8 cellular contexts compared by ENCODE assay signal in the genomic region with DNA sequence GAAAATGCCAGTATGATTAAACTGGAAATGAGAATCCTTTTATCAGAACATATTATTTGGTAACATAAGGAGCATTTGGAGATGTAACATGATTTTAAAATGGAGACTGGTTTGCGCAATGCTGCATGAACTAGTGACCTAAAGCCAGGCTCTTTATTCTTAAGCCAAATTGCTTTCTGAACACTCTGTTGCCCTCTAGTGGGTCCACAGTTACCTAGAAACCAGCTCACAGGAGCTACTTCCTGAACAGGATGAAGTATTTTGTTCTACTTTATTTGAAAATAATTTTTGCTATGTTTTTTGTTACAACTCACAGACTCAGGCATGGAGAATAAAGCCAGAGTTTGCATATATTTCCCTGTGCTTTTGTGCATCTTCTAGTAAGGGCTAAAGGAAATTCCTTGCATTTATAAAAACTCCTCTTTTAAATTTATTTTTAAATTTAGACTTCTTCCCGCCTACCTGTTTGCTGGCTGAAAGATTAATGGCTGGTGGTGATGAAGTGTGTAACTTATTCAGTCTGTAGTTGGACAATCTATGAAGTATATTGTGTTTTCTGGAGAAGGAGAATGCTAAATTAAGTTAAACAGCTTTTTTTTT.
DNase-seq lines count a peak whose midpoint lies in the region; ATAC-seq and TF ChIP-seq lines count a peak whose summit lies in the region.

No MANE protein-coding gene starts in this region.

- no peak overlapping the region for H3K27ac Mint-ChIP-seq in activated CD8-positive, alpha-beta T cell treated with anti-CD3 and anti-CD28 coated beads, Interleukin-2, amount 10 ng/mL, durations not matched to agents 7 days and 5 days

- peak; percentile 1 for DNase-seq in activated T-cell treated with anti-CD3 and anti-CD28 coated beads for 4 hours
- DNase-seq in activated T-cell treated with anti-CD3 and anti-CD28 coated beads, Interleukin-2, amount 50 U/mL, for 1 hour, result no peak
- DNase-seq in NCI-H345 treated with DMSO at 0.1 percent for 48 hours (lab: John Stamatoyannopoulos, UW; ENCODE audit: unreplicated experiment), result peak; percentile 49
- peak; percentile 52 for DNase-seq in activated CD8-positive, alpha-beta T cell treated with anti-CD3 and anti-CD28 coated beads, Interleukin-2, amount 10 ng/mL, durations not matched to agents 7 days and 5 days
- peak; percentile 80 to 93 for DNase-seq in cardiac muscle cell (ENCODE audit: low read depth in 1 of 2, low spot score in 1 of 2)
- peak; percentile 93 for DNase-seq in renal cortical epithelial cell (ENCODE audit: low read depth)
- no peak for DNase-seq in germinal center (ENCODE audit: low spot score)

- H3K9me3 ChIP-seq in cardiac muscle cell (ENCODE audit: low read depth), result no peaks in the 10 kb centered on the region

- H3K27me3 Mint-ChIP-seq in activated CD8-positive, alpha-beta T cell treated with anti-CD3 and anti-CD28 coated beads, Interleukin-2, amount 10 ng/mL, durations not matched to agents 7 days and 5 days (ENCODE audit: low read depth), result peaks cover 2% of the 10 kb centered on the region

- H3K4me1 Mint-ChIP-seq in activated CD8-positive, alpha-beta T cell treated with anti-CD3 and anti-CD28 coated beads, Interleukin-2, amount 10 ng/mL, durations not matched to agents 7 days and 5 days (ENCODE audit: low read depth), result peaks cover 10% of the 10 kb centered on the region

- CTCF ChIA-PET in activated CD8-positive, alpha-beta T cell treated with anti-CD3 and anti-CD28 coated beads, Interleukin-2, amount 10 ng/mL, durations not matched to agents 7 days and 5 days (lab: Charles Lee), result interaction anchor here (0.7 to 1.6 kb wide), 11 partner anchors 8 to 984 kb away, joined by 3 to 7 read pairs (median 3); no protein-coding TSS in a partner anchor

- no peaks in the 10 kb centered on the region for H3K36me3 Mint-ChIP-seq in activated CD8-positive, alpha-beta T cell treated with anti-CD3 and anti-CD28 coated beads, Interleukin-2, amount 10 ng/mL, durations not matched to agents 7 days and 5 days (ENCODE audit: low read depth)

- H3K27ac ChIP-seq in cardiac muscle cell, result no peak overlapping the region

- H3K4me3 ChIP-seq in cardiac muscle cell, result no peak overlapping the region

- POLR2A ChIA-PET in activated CD8-positive, alpha-beta T cell treated with anti-CD3 and anti-CD28 coated beads, Interleukin-2, amount 10 ng/mL, durations not matched to agents 7 days and 5 days (lab: Charles Lee), result no interaction called here

- H3K36me3 ChIP-seq in cardiac muscle cell, result no peaks in the 10 kb centered on the region

- H3K9me3 Mint-ChIP-seq in activated CD8-positive, alpha-beta T cell treated with anti-CD3 and anti-CD28 coated beads, Interleukin-2, amount 10 ng/mL, durations not matched to agents 7 days and 5 days (ENCODE audit: insufficient read depth), result no peaks in the 10 kb centered on the region

- peak; percentile 63 for ATAC-seq in HG03025 (IDR thresholded peaks at IDR 0.05; ENCODE audit: low FRiP score, unreplicated experiment)
- no peak for ATAC-seq in activated CD8-positive, alpha-beta T cell treated with anti-CD3 and anti-CD28 coated beads, Interleukin-2, amount 10 ng/mL, durations not matched to agents 7 days and 5 days

- peak; percentile 90 for TF ChIP-seq CTCF in cardiac muscle cell (IDR thresholded peaks at IDR 0.05; ENCODE audit: low read depth, low read length)

- no peak overlapping the region for H3K4me3 Mint-ChIP-seq in activated CD8-positive, alpha-beta T cell treated with anti-CD3 and anti-CD28 coated beads, Interleukin-2, amount 10 ng/mL, durations not matched to agents 7 days and 5 days

- H3K4me1 ChIP-seq in cardiac muscle cell (ENCODE audit: low read depth), result no peaks in the 10 kb centered on the region

- no peaks in the 10 kb centered on the region for H3K27me3 ChIP-seq in cardiac muscle cell

Comparison
In these comparisons a context has a peak if more than half of its experiments do, and no peak if none do; other contexts are left out.
1. DNase-seq: peak in activated T-cell treated with anti-CD3 and anti-CD28 coated beads for 4 hours (single experiment), NCI-H345 treated with DMSO at 0.1 percent for 48 hours (single experiment), activated CD8-positive, alpha-beta T cell treated with anti-CD3 and anti-CD28 coated beads, Interleukin-2, amount 10 ng/mL, durations not matched to agents 7 days and 5 days (single experiment), cardiac muscle cell (2 of 2) and renal cortical epithelial cell (single experiment); none in activated T-cell treated with anti-CD3 and anti-CD28 coated beads, Interleukin-2, amount 50 U/mL, for 1 hour (single experiment) and germinal center (single experiment).